8 cellular contexts compared by ENCODE assay signal in genomic region chr10:116787893-116788665, GRCh38. TPM values are rescaled to one million over a fixed set of nuclear protein-coding genes. Genes with fewer than 3 reads are reported as not detected.
A peak's percentile ranks its signal among the peaks of the same experiment; 100 is the strongest.
DNase-seq lines count a peak whose midpoint lies in the region; ATAC-seq and TF ChIP-seq lines count a peak whose summit lies in the region.

No MANE protein-coding gene starts in this region.

- H3K9ac ChIP-seq in endocrine pancreas (ENCODE audit: control insufficient read depth, insufficient read depth, low read length) = peak overlapping the region; percentile 7

- H3K4me1 Mint-ChIP-seq in mesothelial cell of epicardium = peaks cover 5% of the 10 kb centered on the region

- H3K9me3 ChIP-seq in endocrine pancreas (ENCODE audit: control insufficient read depth, low read length) = no peaks in the 10 kb centered on the region

- peak; percentile 70 for DNase-seq in AG08395 (ENCODE audit: low spot score)
- peak; percentile 38 for DNase-seq in NCI-H526 treated with DMSO at 0.1 percent for 48 hours (lab: John Stamatoyannopoulos, UW)
- DNase-seq in activated CD8-positive, alpha-beta memory T cell treated with anti-CD3 and anti-CD28 coated beads for 24 hours = peak; percentile 90
- DNase-seq in mesothelial cell of epicardium (ENCODE audit: low spot score in 2 of 2, unreplicated experiment in 2 of 2) = peak; percentile 80 to 95
- DNase-seq in stimulated activated CD8-positive, alpha-beta memory T cell treated with anti-CD3 and anti-CD28 coated beads, Interleukin-15, amount 100 ng/mL, for 4 hours (ENCODE audit: low read depth in 2 of 2) = peak; percentile 25 to 47

- H3K36me3 Mint-ChIP-seq in mesothelial cell of epicardium = no peaks in the 10 kb centered on the region

- TF ChIP-seq CTCF in mesothelial cell of epicardium (IDR thresholded peaks at IDR 0.05; ENCODE audit: unreplicated experiment) = peak; percentile 100

- ATAC-seq in GM18867 (IDR thresholded peaks at IDR 0.05; ENCODE audit: unreplicated experiment) (peak; percentile 81), HG03159 (IDR thresholded peaks at IDR 0.05; ENCODE audit: unreplicated experiment) (peak; percentile 89)

- no peak overlapping the region for H3K27ac Mint-ChIP-seq in mesothelial cell of epicardium

- peak overlapping the region; percentile 46 for H3K4me3 Mint-ChIP-seq in mesothelial cell of epicardium

- peaks cover 47% of the 10 kb centered on the region for H3K27me3 Mint-ChIP-seq in mesothelial cell of epicardium (ENCODE audit: low read depth)

- no peaks in the 10 kb centered on the region for H3K27me3 ChIP-seq in endocrine pancreas (ENCODE audit: control insufficient read depth, insufficient read depth, low read length)

- no peaks in the 10 kb centered on the region for H3K36me3 ChIP-seq in endocrine pancreas (ENCODE audit: control insufficient read depth, insufficient read depth, low read length)

- H3K9me3 Mint-ChIP-seq in mesothelial cell of epicardium = peaks cover 4% of the 10 kb centered on the region

- no peak overlapping the region for H3K4me3 ChIP-seq in endocrine pancreas (ENCODE audit: control insufficient read depth, insufficient read depth, low read length)

- H3K4me1 ChIP-seq in endocrine pancreas (ENCODE audit: control insufficient read depth, insufficient read depth, low read length) = no peaks in the 10 kb centered on the region

RNA-seq across cellular contexts. Expression of gene HSPA12A, which starts 45.7 kb away (rescaled TPM):
- 10.7 to 13.7 TPM (median 11.8 TPM) in 3 replicates for total RNA-seq in mesothelial cell of epicardium

Comparison
In these comparisons a context has a peak if more than half of its experiments do, and no peak if none do; other contexts are left out.
1. DNase-seq: peak in every context shown above with its lines; median percentile 90 in activated CD8-positive, alpha-beta memory T cell treated with anti-CD3 and anti-CD28 coated beads for 24 hours; 88 in mesothelial cell of epicardium; 70 in AG08395; 38 in NCI-H526 treated with DMSO at 0.1 percent for 48 hours; 36 in stimulated activated CD8-positive, alpha-beta memory T cell treated with anti-CD3 and anti-CD28 coated beads, Interleukin-15, amount 100 ng/mL, for 4 hours.